Comparison of ENCODE assay signal across 1 cellular context in genomic region chr13:77733674-77734073, GRCh38.
TF ChIP-seq lines count a peak whose summit lies in the region.

No MANE protein-coding gene starts in this region.

TF ChIP-seq in GM23338, 12 proteins besides CTCF, POLR2A, EP300 and RAD21 (continued from another document):
- no peak for TF ChIP-seq ZNF462 (CRISPR knock-in tag; IDR thresholded peaks at IDR 0.05)
- TF ChIP-seq POLR2AphosphoS5 (IDR thresholded peaks at IDR 0.05; ENCODE audit: low read depth), result no peak
- TF ChIP-seq ZNF331 (CRISPR knock-in tag; IDR thresholded peaks at IDR 0.05; ENCODE audit: low read depth), result no peak
- TF ChIP-seq NANOG (IDR thresholded peaks at IDR 0.05; ENCODE audit: borderline replicate concordance), result no peak
- no peak for TF ChIP-seq STAT1 (IDR thresholded peaks at IDR 0.05; ENCODE audit: unreplicated experiment)
- TF ChIP-seq EZH2phosphoT487 (IDR thresholded peaks at IDR 0.05; ENCODE audit: unreplicated experiment), result no peak
